ENCODE assay signal across 29 cellular contexts in the genomic region with DNA sequence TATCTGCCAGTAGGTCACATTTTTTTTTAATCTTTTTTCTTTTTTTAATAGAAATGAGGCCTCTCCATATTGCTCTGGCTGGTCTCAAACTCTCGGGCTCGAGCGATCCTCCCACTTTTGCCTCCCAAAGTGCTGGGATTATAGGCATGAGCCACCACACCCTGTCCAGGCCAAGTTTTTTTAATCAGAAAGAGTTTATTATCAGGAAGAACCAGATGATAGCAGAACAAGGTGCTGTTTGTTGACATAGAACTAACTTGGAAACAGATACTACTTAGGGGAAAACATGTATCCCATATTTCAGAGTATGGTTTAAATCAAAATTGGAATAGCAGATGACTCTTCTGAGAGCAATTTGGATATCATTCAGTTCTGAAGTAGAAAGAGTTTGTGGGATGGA.
DNase-seq lines count a peak whose midpoint lies in the region; ATAC-seq, FAIRE-seq and TF ChIP-seq lines count a peak whose summit lies in the region.
"Had no signal": no experiment of that assay in that cellular context is flagged by ENCODE, and none has a peak within 500 bp of the region (broad histone marks: within the 10 kb centered on the region; RNA-seq: fewer than 3 reads in every experiment).

No MANE protein-coding gene starts in this region.

- no peak for TF ChIP-seq EP300 in K562 (IDR thresholded peaks at IDR 0.05; ENCODE audit: low read length)

- no peak for TF ChIP-seq RAD21 in K562 (CRISPR knock-in tag; conservative IDR thresholded peaks at IDR 0.05 in 1 of 2, IDR thresholded peaks at IDR 0.05 in 1 of 2)

- H3K27me3 ChIP-seq in K562 (ENCODE audit: control insufficient read depth in 2 of 2, insufficient read depth in 2 of 2, low read length in 2 of 2) (no peaks in the 10 kb centered on the region), uterus (no peaks in the 10 kb centered on the region)
- H3K27me3 ChIP-seq: BE2C, BLaER1 had no signal

- H3K36me3 ChIP-seq in K562 (ENCODE audit: control insufficient read depth, insufficient read depth, low read length) (peaks cover 37% of the 10 kb centered on the region), uterus (no peaks in the 10 kb centered on the region)

- no peaks in the 10 kb centered on the region for H3K4me1 ChIP-seq in K562 (replicated peaks in 1 of 2; ENCODE audit: control insufficient read depth in 2 of 2, insufficient read depth in 2 of 2, low read length in 2 of 2)
- H3K4me1 ChIP-seq in uterus: no peaks in the 10 kb centered on the region
- H3K4me1 ChIP-seq: BE2C, BLaER1 had no signal

- no peak for TF ChIP-seq CTCF in K562 (IDR thresholded peaks at IDR 0.05 in 2 of 3, conservative IDR thresholded peaks at IDR 0.05 in 1 of 3; ENCODE audit: insufficient read depth in 2 of 3, low read depth in 1 of 3, low read length in 3 of 3)
- no peak for TF ChIP-seq CTCF in nephron progenitor cell (IDR thresholded peaks at IDR 0.05)
- no peak for TF ChIP-seq CTCF in uterus (IDR thresholded peaks at IDR 0.05)

- no peaks in the 10 kb centered on the region for H3K9me1 ChIP-seq in K562 (ENCODE audit: control insufficient read depth, insufficient read depth, low read length)

- no peak for DNase-seq in activated T-cell treated with anti-CD3 and anti-CD28 coated beads, Interleukin-2, amount 50 U/mL, for 72 hours
- DNase-seq in activated T-cell treated with anti-CD3 and anti-CD28 coated beads, Interleukin-2, amount 50 U/mL, for 4 hours: no peak
- DNase-seq in K562 (ENCODE audit: extremely low read depth in 1 of 4, low spot score in 3 of 4) (no peak), erythroblast (lab: John Stamatoyannopoulos, UW) (peak; percentile 18 to 34), nephron progenitor cell (no peak), NCI-H2227 treated with DMSO at 0.1 percent for 48 hours (lab: John Stamatoyannopoulos, UW) (no peak), uterus (no peak)
- DNase-seq: 8988T; ACHN; BE2C; C1 segment of cervical spinal cord; CD4-positive, alpha-beta memory T cell; CD4-positive, CD25-positive, alpha-beta regulatory T cell; CD8-positive, alpha-beta memory T cell; COR-L47; DMS 273 treated with DMSO at 0.1 percent for 48 hours; DMS153; DMS53; DMS79; DND-41; EL; GDM1 had no signal

- peak overlapping the region; percentile 42 for H3K27ac Mint-ChIP-seq in activated T-cell treated with anti-CD3 and anti-CD28 coated beads, Interleukin-2, amount 50 U/mL, for 72 hours
- peak overlapping the region; percentile 75 for H3K27ac Mint-ChIP-seq in nephron progenitor cell

- H3K4me3 Mint-ChIP-seq in activated T-cell treated with anti-CD3 and anti-CD28 coated beads, Interleukin-2, amount 50 U/mL, for 72 hours: no peak overlapping the region
- H3K4me3 Mint-ChIP-seq in activated T-cell treated with anti-CD3 and anti-CD28 coated beads, Interleukin-2, amount 50 U/mL, for 4 hours: no peak overlapping the region
- no peak overlapping the region for H3K4me3 Mint-ChIP-seq in nephron progenitor cell
- H3K4me3 Mint-ChIP-seq: CD14-positive monocyte; CD4-positive, alpha-beta memory T cell; CD4-positive, CD25-positive, alpha-beta regulatory T cell; CD8-positive, alpha-beta memory T cell had no signal

- H3K27ac ChIP-seq in K562 (ENCODE audit: extremely low read depth, low read depth, low read length) (no peak overlapping the region), uterus (no peak overlapping the region)
- H3K27ac ChIP-seq: BLaER1 had no signal

- H3K4me1 Mint-ChIP-seq in activated T-cell treated with anti-CD3 and anti-CD28 coated beads, Interleukin-2, amount 50 U/mL, for 72 hours (ENCODE audit: low read depth): no peaks in the 10 kb centered on the region
- H3K4me1 Mint-ChIP-seq in activated T-cell treated with anti-CD3 and anti-CD28 coated beads, Interleukin-2, amount 50 U/mL, for 4 hours (ENCODE audit: low read depth): no peaks in the 10 kb centered on the region
- no peaks in the 10 kb centered on the region for H3K4me1 Mint-ChIP-seq in nephron progenitor cell
- H3K4me1 Mint-ChIP-seq: CD14-positive monocyte; CD4-positive, alpha-beta memory T cell; CD4-positive, CD25-positive, alpha-beta regulatory T cell; CD8-positive, alpha-beta memory T cell had no signal

- in situ Hi-C loops in K562 (cut with MboI): no loop called here

- H3K9ac ChIP-seq in K562 (ENCODE audit: insufficient read depth in 1 of 2, low read depth in 2 of 2, low read length in 2 of 2): no peak overlapping the region
- H3K9ac ChIP-seq: BLaER1 had no signal

- peaks cover 2 to 4% of the 10 kb centered on the region in 2 donors for H3K36me3 Mint-ChIP-seq in activated T-cell treated with anti-CD3 and anti-CD28 coated beads, Interleukin-2, amount 50 U/mL, for 72 hours (ENCODE audit: insufficient read depth in 2 of 2)
- H3K36me3 Mint-ChIP-seq in activated T-cell treated with anti-CD3 and anti-CD28 coated beads, Interleukin-2, amount 50 U/mL, for 4 hours (ENCODE audit: insufficient read depth): peaks cover 27% of the 10 kb centered on the region
- H3K36me3 Mint-ChIP-seq in nephron progenitor cell (ENCODE audit: low read depth): peaks cover 47% of the 10 kb centered on the region

- H3K4me2 ChIP-seq in K562 (ENCODE audit: insufficient read depth, low read length): no peak overlapping the region
- H3K4me2 ChIP-seq: BLaER1 had no signal

- no peak for FAIRE-seq in K562 (lab: Jason Lieb, UNC)
- FAIRE-seq: A204.1, GM12878, GM12892, GM18507 had no signal

- intact Hi-C loops in K562 (cut with micrococcal nuclease) (no loop called here), uterus (cut with DNase I; ENCODE audit: low total_unique reads) (no loop called here)

- H3K4me3 ChIP-seq in K562 (no peak overlapping the region), uterus (no peak overlapping the region)
- H3K4me3 ChIP-seq: BLaER1, GM12878 had no signal

- CTCF ChIA-PET in K562 (lab: Yijun Ruan, JAX; ENCODE audit: low intra/inter-chr PET ratio): no interaction called here

- H4K20me1 ChIP-seq in K562 (replicated peaks; ENCODE audit: control insufficient read depth, insufficient read depth, low read length): no peaks in the 10 kb centered on the region
- H4K20me1 ChIP-seq: BLaER1 had no signal

- H3K9me3 ChIP-seq in K562 (replicated peaks; ENCODE audit: control insufficient read depth, insufficient read depth, low read depth, low read length) (no peaks in the 10 kb centered on the region), uterus (no peaks in the 10 kb centered on the region)
- H3K9me3 ChIP-seq: BE2C, BLaER1 had no signal

- H3K79me2 ChIP-seq in K562 (ENCODE audit: control insufficient read depth, insufficient read depth, low read length): no peaks in the 10 kb centered on the region

- no peak for ATAC-seq in activated T-cell treated with anti-CD3 and anti-CD28 coated beads, Interleukin-2, amount 50 U/mL, for 72 hours (replicated peaks in 1 of 2)
- no peak for ATAC-seq in activated T-cell treated with anti-CD3 and anti-CD28 coated beads, Interleukin-2, amount 50 U/mL, for 4 hours
- ATAC-seq in K562 (no peak), HG03159 (IDR thresholded peaks at IDR 0.05; ENCODE audit: unreplicated experiment) (no peak)
- ATAC-seq: GM12878 had no signal

- no peaks in the 10 kb centered on the region for H3K9me3 Mint-ChIP-seq in activated T-cell treated with anti-CD3 and anti-CD28 coated beads, Interleukin-2, amount 50 U/mL, for 72 hours
- H3K9me3 Mint-ChIP-seq in activated T-cell treated with anti-CD3 and anti-CD28 coated beads, Interleukin-2, amount 50 U/mL, for 4 hours: no peaks in the 10 kb centered on the region
- H3K9me3 Mint-ChIP-seq in nephron progenitor cell: no peaks in the 10 kb centered on the region
- H3K9me3 Mint-ChIP-seq: CD14-positive monocyte; CD4-positive, alpha-beta memory T cell; CD4-positive, CD25-positive, alpha-beta regulatory T cell; CD8-positive, alpha-beta memory T cell had no signal

- BruUV-seq in K562 (replicated peaks; lab: Mats Ljungman, UMichigan): no TSS peak

- H3K27me3 Mint-ChIP-seq in activated T-cell treated with anti-CD3 and anti-CD28 coated beads, Interleukin-2, amount 50 U/mL, for 72 hours (ENCODE audit: low read depth): no peaks in the 10 kb centered on the region
- no peaks in the 10 kb centered on the region for H3K27me3 Mint-ChIP-seq in activated T-cell treated with anti-CD3 and anti-CD28 coated beads, Interleukin-2, amount 50 U/mL, for 4 hours (ENCODE audit: low read depth)
- H3K27me3 Mint-ChIP-seq in nephron progenitor cell (ENCODE audit: low read depth, poor library complexity): no peaks in the 10 kb centered on the region
- H3K27me3 Mint-ChIP-seq: CD4-positive, alpha-beta memory T cell; CD4-positive, CD25-positive, alpha-beta regulatory T cell; CD8-positive, alpha-beta memory T cell had no signal

- H2AFZ ChIP-seq in K562 (ENCODE audit: low read depth, low read length): no peak overlapping the region

- WGBS in K562 (ENCODE audit: insufficient coverage, low coverage, missing lambda C conversion rate): 72% methylated on average over 3 of the region's 3 CpGs

- TF ChIP-seq POLR2A in K562 (conservative IDR thresholded peaks at IDR 0.05) (no peak), erythroblast (IDR thresholded peaks at IDR 0.05; ENCODE audit: low read length) (no peak), uterus (IDR thresholded peaks at IDR 0.05) (no peak)

- POLR2A ChIA-PET in K562 (lab: Yijun Ruan, JAX): no interaction called here

TF ChIP-seq in K562, 482 proteins besides CTCF, POLR2A, EP300 and RAD21:
- TF ChIP-seq RAD51 (IDR thresholded peaks at IDR 0.05; ENCODE audit: borderline replicate concordance, low read depth): no peak
- peak; percentile 52 for TF ChIP-seq TAL1 (IDR thresholded peaks at IDR 0.05)
- TF ChIP-seq TCF3 (CRISPR knock-in tag; IDR thresholded peaks at IDR 0.05): peak; percentile 41; the same call in 1 of the 2 replicates

Comparison
In these comparisons a context has a peak if more than half of its experiments do, and no peak if none do; other contexts are left out.
1. DNase-seq: peak in erythroblast (2 of 2); none in activated T-cell treated with anti-CD3 and anti-CD28 coated beads, Interleukin-2, amount 50 U/mL, for 72 hours (0 of 2), activated T-cell treated with anti-CD3 and anti-CD28 coated beads, Interleukin-2, amount 50 U/mL, for 4 hours (single experiment), K562 (0 of 4), nephron progenitor cell (single experiment), NCI-H2227 treated with DMSO at 0.1 percent for 48 hours (single experiment) and uterus (0 of 2).